Comparison of ENCODE assay signal across 8 cellular contexts in genomic region chr7:130695840-130696239, GRCh38. TPM values are rescaled to one million over a fixed set of nuclear protein-coding genes. Genes with fewer than 3 reads are reported as not detected.
DNase-seq lines count a peak whose midpoint lies in the region; TF ChIP-seq lines count a peak whose summit lies in the region.

No MANE protein-coding gene starts in this region.

- no peak overlapping the region for H3K27ac ChIP-seq in esophagus squamous epithelium

- H3K27me3 ChIP-seq in esophagus squamous epithelium, result no peaks in the 10 kb centered on the region

- TF ChIP-seq CTCF in esophagus squamous epithelium (IDR thresholded peaks at IDR 0.05), result peak in 4 of 6 experiments; percentile 20 to 49 (median 31)

- DNase-seq in SIG-M5 treated with dmso at 0.1 percent for 504 hours (lab: John Stamatoyannopoulos, UW; ENCODE audit: unreplicated experiment), result peak; percentile 16
- DNase-seq in SIG-M5 (lab: John Stamatoyannopoulos, UW), result no peak
- peak; percentile 45 for DNase-seq in NCI-H748 (lab: John Stamatoyannopoulos, UW; ENCODE audit: unreplicated experiment)
- DNase-seq in esophagus squamous epithelium (lab: John Stamatoyannopoulos, UW), result no peak
- peak; percentile 20 for DNase-seq in superior temporal gyrus (ENCODE audit: extremely low spot score)
- no peak for DNase-seq in NCI-H510A (lab: John Stamatoyannopoulos, UW)
- DNase-seq in anterior cingulate cortex (lab: John Stamatoyannopoulos, UW), result no peak
- no peak for DNase-seq in activated CD8-positive, alpha-beta memory T cell treated with anti-CD3 and anti-CD28 coated beads, Interleukin-2, amount 50 U/mL, for 48 hours

- intact Hi-C loops in esophagus squamous epithelium (cut with DNase I), result no loop called here

- TF ChIP-seq POLR2A in esophagus squamous epithelium (IDR thresholded peaks at IDR 0.05), result no peak

- no peaks in the 10 kb centered on the region for H3K36me3 ChIP-seq in esophagus squamous epithelium

- no peaks in the 10 kb centered on the region for H3K4me1 ChIP-seq in esophagus squamous epithelium

- no peak overlapping the region for H3K4me3 ChIP-seq in esophagus squamous epithelium

- 45 to 50% methylated on average over 2 of the region's 2 CpGs for WGBS in esophagus squamous epithelium, 2 donors

- no peaks in the 10 kb centered on the region for H3K9me3 ChIP-seq in esophagus squamous epithelium

RNA-seq across cellular contexts. Expression of gene TSGA13, which starts 9.5 kb away (rescaled TPM):
- total RNA-seq in esophagus squamous epithelium, result not detected

RNA-seq across cellular contexts. Expression of gene COPG2, which starts 27.3 kb away (rescaled TPM):
- 10 to 100 TPM; 12.3 to 28.2 (median 17.8) TPM for total RNA-seq in esophagus squamous epithelium

RNA-seq across cellular contexts. Expression of gene KLF14, which starts 38.2 kb away (rescaled TPM):
- total RNA-seq in esophagus squamous epithelium, result under 1 TPM in 2 of 4 donors, not detected in 2; under 0.01 to 0.13 TPM

Comparison
In these comparisons a context has a peak if more than half of its experiments do, and no peak if none do; other contexts are left out.
1. DNase-seq: peak in SIG-M5 treated with dmso at 0.1 percent for 504 hours (single experiment), NCI-H748 (single experiment) and superior temporal gyrus (single experiment); none in SIG-M5 (single experiment), esophagus squamous epithelium (single experiment), NCI-H510A (single experiment), anterior cingulate cortex (0 of 58) and activated CD8-positive, alpha-beta memory T cell treated with anti-CD3 and anti-CD28 coated beads, Interleukin-2, amount 50 U/mL, for 48 hours (single experiment).